ENCODE assay signal across 10 cellular contexts in genomic region chr3:192408007-192408655, GRCh38.
DNase-seq lines count a peak whose midpoint lies in the region; ATAC-seq and TF ChIP-seq lines count a peak whose summit lies in the region.
"Had no signal": no experiment of that assay in that cellular context is flagged by ENCODE, and none has a peak within 500 bp of the region (broad histone marks: within the 10 kb centered on the region; RNA-seq: fewer than 3 reads in every experiment).

No MANE protein-coding gene starts in this region.

- no peaks in the 10 kb centered on the region for H3K36me3 Mint-ChIP-seq in activated T-helper 1 cell treated with anti-CD3 and anti-CD28 coated beads, Interleukin-12 subunit alpha, Interleukin-12 subunit beta, Interleukin-2, Interleukin-4 antibody, amounts not matched to agents 30 ng/mL and 10 ng/mL and 1 ng/mL, durations not matched to agents 14 hours and 24 hours and 36 hours (ENCODE audit: low read depth)

- no peak overlapping the region for H2BK120ac ChIP-seq in trophoblast cell (ENCODE audit: insufficient read depth, low read length, poor library complexity)

- peaks cover 49% of the 10 kb centered on the region for H3K27me3 Mint-ChIP-seq in activated T-helper 1 cell treated with anti-CD3 and anti-CD28 coated beads, Interleukin-12 subunit alpha, Interleukin-12 subunit beta, Interleukin-2, Interleukin-4 antibody, amounts not matched to agents 30 ng/mL and 10 ng/mL and 1 ng/mL, durations not matched to agents 14 hours and 24 hours and 36 hours (ENCODE audit: insufficient read depth)

- no peak overlapping the region for H3K14ac ChIP-seq in trophoblast cell (ENCODE audit: low read length)

- no peak overlapping the region for H3K27ac Mint-ChIP-seq in activated T-helper 1 cell treated with anti-CD3 and anti-CD28 coated beads, Interleukin-12 subunit alpha, Interleukin-12 subunit beta, Interleukin-2, Interleukin-4 antibody, amounts not matched to agents 30 ng/mL and 10 ng/mL and 1 ng/mL, durations not matched to agents 14 hours and 24 hours and 36 hours

- no peak overlapping the region for H2BK5ac ChIP-seq in trophoblast cell (ENCODE audit: low read depth, low read length, poor library complexity)

- H3K4ac ChIP-seq in trophoblast cell (ENCODE audit: low read depth, low read length) = no peak overlapping the region

- WGBS in heart right ventricle, 2 donors = 24 to 50% methylated on average over 51 of the region's 51 CpGs
- WGBS in trophoblast cell (ENCODE audit: extremely low coverage, insufficient coverage, insufficient read length) = no CpG with 5 or more reads among the region's 51 CpGs

- no peak overlapping the region for H2AK5ac ChIP-seq in trophoblast cell (ENCODE audit: low read length)

- H3K4me3 ChIP-seq in heart right ventricle (peak overlapping the region in 9 of 10 donors; percentile 48 to 72 (median 63)), trophoblast cell (ENCODE audit: low read depth, low read length) (peak overlapping the region; percentile 59), WERI-Rb-1 (ENCODE audit: low read depth, low read length) (no peak overlapping the region)

- H3K9ac ChIP-seq in trophoblast cell (ENCODE audit: low read length) = no peak overlapping the region

- H3K9me3 Mint-ChIP-seq in activated T-helper 1 cell treated with anti-CD3 and anti-CD28 coated beads, Interleukin-12 subunit alpha, Interleukin-12 subunit beta, Interleukin-2, Interleukin-4 antibody, amounts not matched to agents 30 ng/mL and 10 ng/mL and 1 ng/mL, durations not matched to agents 14 hours and 24 hours and 36 hours = no peaks in the 10 kb centered on the region

- H3K27ac ChIP-seq in heart right ventricle (peak overlapping the region in 3 of 10 donors; percentile 23 to 85 (median 64)), trophoblast cell (ENCODE audit: low read depth, low read length) (no peak overlapping the region), WERI-Rb-1 (no peak overlapping the region)

- peak overlapping the region; percentile 23 for H2AFZ ChIP-seq in trophoblast cell (ENCODE audit: insufficient read depth, low read length, poor library complexity)

- peak overlapping the region; percentile 94 for H3K4me2 ChIP-seq in trophoblast cell (ENCODE audit: low read length)

- peaks cover 0 to 54% (median 0%) of the 10 kb centered on the region in 7 donors for H3K27me3 ChIP-seq in heart right ventricle
- peaks cover 17% of the 10 kb centered on the region for H3K27me3 ChIP-seq in trophoblast cell (ENCODE audit: insufficient read depth, low read length)
- H3K27me3 ChIP-seq in WERI-Rb-1 (ENCODE audit: insufficient read depth, low read depth, severe bottlenecking) = no peaks in the 10 kb centered on the region

- H3K9me3 ChIP-seq in heart right ventricle (no peaks in the 10 kb centered on the region), trophoblast cell (ENCODE audit: insufficient read depth, low read depth, low read length) (no peaks in the 10 kb centered on the region), WERI-Rb-1 (ENCODE audit: severe bottlenecking) (no peaks in the 10 kb centered on the region)

- H4K91ac ChIP-seq in trophoblast cell (ENCODE audit: low read depth, low read length) = no peak overlapping the region

- H3K4me1 ChIP-seq in heart right ventricle (peaks cover 0 to 34% (median 13%) of the 10 kb centered on the region in 9 donors), trophoblast cell (ENCODE audit: control insufficient read depth in 1 of 2, insufficient read depth in 2 of 2, low read length in 2 of 2) (peaks cover 7 to 10% of the 10 kb centered on the region in 2 experiments)

- peak overlapping the region; percentile 63 for H3K4me3 Mint-ChIP-seq in activated T-helper 1 cell treated with anti-CD3 and anti-CD28 coated beads, Interleukin-12 subunit alpha, Interleukin-12 subunit beta, Interleukin-2, Interleukin-4 antibody, amounts not matched to agents 30 ng/mL and 10 ng/mL and 1 ng/mL, durations not matched to agents 14 hours and 24 hours and 36 hours

- TF ChIP-seq CTCF in heart right ventricle (IDR thresholded peaks at IDR 0.05) (peak in 2 of 9 donors; percentile 2 to 13), WERI-Rb-1 (IDR thresholded peaks at IDR 0.05; ENCODE audit: low read depth, low read length) (no peak)

- H3K79me2 ChIP-seq in trophoblast cell (ENCODE audit: control insufficient read depth, insufficient read depth, low read length, poor library complexity) = no peaks in the 10 kb centered on the region

- intact Hi-C loops in activated T-helper 1 cell treated with anti-CD3 and anti-CD28 coated beads, Interleukin-12 subunit alpha, Interleukin-12 subunit beta, Interleukin-2, Interleukin-4 antibody, amounts not matched to agents 30 ng/mL and 10 ng/mL and 1 ng/mL, durations not matched to agents 14 hours and 24 hours and 36 hours (cut with micrococcal nuclease) = no loop called here
- intact Hi-C loops in heart right ventricle (cut with DNase I) = no loop called here

- DNase-seq in Daoy (ENCODE audit: low read depth) (peak; percentile 50), heart right ventricle (peak; percentile 11 to 19), trophoblast cell (no peak), NCI-H146 treated with DMSO at 0.1 percent for 48 hours (lab: John Stamatoyannopoulos, UW; ENCODE audit: unreplicated experiment) (no peak), WERI-Rb-1 (no peak)
- no peak for DNase-seq in activated T-helper 1 cell treated with anti-CD3 and anti-CD28 coated beads, Interleukin-12 subunit alpha, Interleukin-12 subunit beta, Interleukin-2, Interleukin-4 antibody, amounts not matched to agents 30 ng/mL and 10 ng/mL and 1 ng/mL, durations not matched to agents 14 hours and 24 hours and 36 hours (ENCODE audit: low spot score)
- DNase-seq: NCI-H1105 had no signal

- H4K12ac ChIP-seq in trophoblast cell (ENCODE audit: low read depth, low read length) = no peak overlapping the region

- H3K4me1 Mint-ChIP-seq in activated T-helper 1 cell treated with anti-CD3 and anti-CD28 coated beads, Interleukin-12 subunit alpha, Interleukin-12 subunit beta, Interleukin-2, Interleukin-4 antibody, amounts not matched to agents 30 ng/mL and 10 ng/mL and 1 ng/mL, durations not matched to agents 14 hours and 24 hours and 36 hours (ENCODE audit: low read depth) = no peaks in the 10 kb centered on the region

- no peak overlapping the region for H2BK12ac ChIP-seq in trophoblast cell (ENCODE audit: low read length)

- peaks cover 2% of the 10 kb centered on the region for H3K79me1 ChIP-seq in trophoblast cell (ENCODE audit: low read length)

- no peak overlapping the region for H3K18ac ChIP-seq in trophoblast cell (ENCODE audit: low read length)

- H3K23ac ChIP-seq in trophoblast cell (ENCODE audit: low read length) = no peak overlapping the region

- H4K8ac ChIP-seq in trophoblast cell (ENCODE audit: low read depth, low read length) = no peak overlapping the region

- no peaks in the 10 kb centered on the region for H3K36me3 ChIP-seq in heart right ventricle
- no peaks in the 10 kb centered on the region for H3K36me3 ChIP-seq in trophoblast cell (ENCODE audit: control insufficient read depth in 1 of 2, insufficient read depth in 2 of 2, low read length in 2 of 2)
- H3K36me3 ChIP-seq in WERI-Rb-1 = no peaks in the 10 kb centered on the region

- peak in 7 of 8 donors; percentile 19 to 62 (median 45) for ATAC-seq in heart right ventricle
- ATAC-seq in HG03432 (IDR thresholded peaks at IDR 0.05; ENCODE audit: unreplicated experiment) = no peak
- ATAC-seq in HG02885 (IDR thresholded peaks at IDR 0.05; ENCODE audit: poor library complexity, unreplicated experiment) = no peak
- ATAC-seq: activated CD4-positive, CD25-positive, alpha-beta regulatory T cell treated with anti-CD3 and anti-CD28 coated beads, Interleukin-2, amount 50 U/mL, for 24 hours had no signal

Comparison
In these comparisons a context has a peak if more than half of its experiments do, and no peak if none do; other contexts are left out.
1. DNase-seq: peak in Daoy (single experiment) and heart right ventricle (2 of 2); none in activated T-helper 1 cell treated with anti-CD3 and anti-CD28 coated beads, Interleukin-12 subunit alpha, Interleukin-12 subunit beta, Interleukin-2, Interleukin-4 antibody, amounts not matched to agents 30 ng/mL and 10 ng/mL and 1 ng/mL, durations not matched to agents 14 hours and 24 hours and 36 hours (single experiment), trophoblast cell (0 of 2), NCI-H146 treated with DMSO at 0.1 percent for 48 hours (single experiment) and WERI-Rb-1 (single experiment).
2. ATAC-seq: peak in heart right ventricle (7 of 8); none in HG03432 (single experiment) and HG02885 (single experiment).